24 cellular contexts compared by ENCODE assay signal in the genomic region with DNA sequence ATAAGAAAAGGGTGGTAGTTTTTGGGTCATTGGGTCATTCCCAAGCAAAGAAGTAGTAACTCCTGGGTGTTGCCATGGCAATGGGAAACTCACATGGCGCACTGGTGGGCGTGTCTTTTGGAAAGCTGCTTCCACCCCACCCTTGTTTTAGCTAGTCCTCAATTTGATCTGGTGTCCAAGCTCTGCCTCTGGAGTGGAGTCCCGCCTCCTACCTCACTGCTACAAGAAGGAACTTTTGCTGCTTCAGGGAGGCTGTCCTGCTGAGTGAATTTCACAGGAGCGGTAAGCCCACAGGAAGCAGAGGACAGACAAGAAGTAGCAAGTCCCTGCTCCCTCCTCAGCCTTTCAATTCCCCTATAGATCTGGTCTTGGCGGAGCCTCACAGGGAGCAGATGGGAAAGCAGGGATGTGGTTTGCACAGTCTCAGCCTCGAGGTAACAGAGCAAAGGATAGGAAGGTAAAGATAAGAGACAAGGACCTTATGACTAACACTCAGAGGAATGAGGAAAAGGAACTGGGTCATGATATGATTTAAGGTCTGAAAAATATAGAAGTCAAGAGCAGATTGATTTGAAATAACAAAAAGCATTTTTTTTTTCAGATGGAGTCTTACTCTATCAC.
DNase-seq lines count a peak whose midpoint lies in the region; ATAC-seq, FAIRE-seq and TF ChIP-seq lines count a peak whose summit lies in the region.
"Had no signal": no experiment of that assay in that cellular context is flagged by ENCODE, and none has a peak within 500 bp of the region (broad histone marks: within the 10 kb centered on the region; RNA-seq: fewer than 3 reads in every experiment).

No MANE protein-coding gene starts in this region.

- H3K36me3 Mint-ChIP-seq in astrocyte (ENCODE audit: low read depth, unreplicated experiment), result no peaks in the 10 kb centered on the region
- H3K36me3 Mint-ChIP-seq: CD8-positive, alpha-beta T cell; naive thymus-derived CD4-positive, alpha-beta T cell had no signal

- H3K27ac ChIP-seq in astrocyte (ENCODE audit: low read depth, low read length), result no peak overlapping the region
- no peak overlapping the region for H3K27ac ChIP-seq in iPS DF 6.9 (ENCODE audit: low read length)
- H3K27ac ChIP-seq: colonic mucosa, gastroesophageal sphincter, KMS-11, parathyroid adenoma, upper lobe of right lung had no signal

- H3K27ac Mint-ChIP-seq in astrocyte (ENCODE audit: unreplicated experiment), result no peak overlapping the region
- H3K27ac Mint-ChIP-seq: activated CD4-positive, alpha-beta T cell treated with anti-CD3 and anti-CD28 coated beads, Interleukin-2, amount 10 ng/mL, durations not matched to agents 7 days and 5 days; CD8-positive, alpha-beta T cell; naive thymus-derived CD4-positive, alpha-beta T cell; stimulated activated naive CD8-positive, alpha-beta T cell treated with anti-CD3 and anti-CD28 coated beads, Interleukin-15, amount 100 ng/mL, for 72 hours had no signal

- no peak overlapping the region for H3K9ac ChIP-seq in astrocyte (ENCODE audit: low read length)
- H3K9ac ChIP-seq: KMS-11, parathyroid adenoma had no signal

- H3K9me3 Mint-ChIP-seq in astrocyte (ENCODE audit: unreplicated experiment), result no peaks in the 10 kb centered on the region

- FAIRE-seq in astrocyte (lab: Jason Lieb, UNC), result no peak

- H3K27me3 ChIP-seq in astrocyte (ENCODE audit: insufficient read depth, low read length) (no peaks in the 10 kb centered on the region), iPS DF 6.9 (ENCODE audit: control insufficient read depth, insufficient read depth, low read length) (no peaks in the 10 kb centered on the region)
- H3K27me3 ChIP-seq: colonic mucosa, gastroesophageal sphincter, upper lobe of right lung had no signal

- H3K4me3 ChIP-seq in astrocyte (ENCODE audit: insufficient read depth, low read depth, low read length) (no peak overlapping the region), iPS DF 6.9 (ENCODE audit: low read length) (no peak overlapping the region)
- H3K4me3 ChIP-seq: colonic mucosa, gastroesophageal sphincter, lung, upper lobe of right lung had no signal

- no peak overlapping the region for H3K4me2 ChIP-seq in astrocyte (ENCODE audit: low read length)
- H3K4me2 ChIP-seq: KMS-11 had no signal

- no peaks in the 10 kb centered on the region for H3K4me1 Mint-ChIP-seq in astrocyte (ENCODE audit: low read depth, unreplicated experiment)
- H3K4me1 Mint-ChIP-seq: activated CD4-positive, alpha-beta T cell treated with anti-CD3 and anti-CD28 coated beads, Interleukin-2, amount 10 ng/mL, durations not matched to agents 7 days and 5 days; naive thymus-derived CD4-positive, alpha-beta T cell; stimulated activated naive CD8-positive, alpha-beta T cell treated with anti-CD3 and anti-CD28 coated beads, Interleukin-15, amount 100 ng/mL, for 72 hours had no signal

- no peak for ATAC-seq in HG02678 (IDR thresholded peaks at IDR 0.05; ENCODE audit: unreplicated experiment)
- ATAC-seq: CD8-positive, alpha-beta T cell; gastroesophageal sphincter; naive thymus-derived CD4-positive, alpha-beta T cell; stimulated activated naive CD8-positive, alpha-beta T cell treated with anti-CD3 and anti-CD28 coated beads, Interleukin-15, amount 100 ng/mL, for 72 hours; upper lobe of right lung had no signal

- no peak overlapping the region for H3K4me3 Mint-ChIP-seq in astrocyte (ENCODE audit: unreplicated experiment)
- H3K4me3 Mint-ChIP-seq: activated CD4-positive, alpha-beta T cell treated with anti-CD3 and anti-CD28 coated beads, Interleukin-2, amount 10 ng/mL, durations not matched to agents 7 days and 5 days; CD8-positive, alpha-beta T cell; naive thymus-derived CD4-positive, alpha-beta T cell; stimulated activated naive CD8-positive, alpha-beta T cell treated with anti-CD3 and anti-CD28 coated beads, Interleukin-15, amount 100 ng/mL, for 72 hours had no signal

- no peaks in the 10 kb centered on the region for H3K9me3 ChIP-seq in astrocyte (ENCODE audit: insufficient read depth, low read depth, low read length)
- no peaks in the 10 kb centered on the region for H3K9me3 ChIP-seq in iPS DF 6.9 (ENCODE audit: control insufficient read depth, insufficient read depth, low read length)
- H3K9me3 ChIP-seq: colonic mucosa, upper lobe of right lung had no signal

- H3K36me3 ChIP-seq in astrocyte (ENCODE audit: insufficient read depth, low read length), result no peaks in the 10 kb centered on the region
- H3K36me3 ChIP-seq in iPS DF 6.9 (ENCODE audit: control insufficient read depth, insufficient read depth, low read length), result no peaks in the 10 kb centered on the region
- H3K36me3 ChIP-seq: colonic mucosa, gastroesophageal sphincter, upper lobe of right lung had no signal

- no CpG with 5 or more reads among the region's 6 CpGs for WGBS in iPS DF 6.9 (ENCODE audit: insufficient coverage, insufficient read length)

- DNase-seq in Daoy (ENCODE audit: low read depth) (peak; percentile 64), HT1080 (ENCODE audit: low read depth) (peak; percentile 52), astrocyte (ENCODE audit: low read depth) (no peak), iPS DF 6.9 (ENCODE audit: low read depth, low spot score) (peak; percentile 5), SHP77 treated with DMSO at 0.1 percent for 48 hours (lab: John Stamatoyannopoulos, UW) (no peak), T-helper 1 cell (no peak)
- DNase-seq in stimulated activated naive CD4-positive, alpha-beta T cell treated with Interleukin-2 at 50 U/mL for 16 hours (lab: John Stamatoyannopoulos, UW), result no peak
- DNase-seq: activated CD4-positive, alpha-beta T cell treated with anti-CD3 and anti-CD28 coated beads, Interleukin-2, amount 10 ng/mL, durations not matched to agents 7 days and 5 days; activated naive CD4-positive, alpha-beta T cell; CD8-positive, alpha-beta T cell; colonic mucosa; naive thymus-derived CD4-positive, alpha-beta T cell; NCI-H1092; NCI-H2107; NCI-H526; OCI-M1; stimulated activated CD4-positive, alpha-beta T cell treated with anti-CD3 and anti-CD28 coated beads, Interleukin-1b, Interleukin-23, amount 100 ng/mL, for 48 hours; stimulated activated naive CD8-positive, alpha-beta T cell treated with anti-CD3 and anti-CD28 coated beads, Interleukin-15, amount 100 ng/mL, for 72 hours; upper lobe of right lung had no signal

- no peaks in the 10 kb centered on the region for H3K79me2 ChIP-seq in astrocyte (ENCODE audit: insufficient read depth, low read length)
- H3K79me2 ChIP-seq: parathyroid adenoma had no signal

- TF ChIP-seq CTCF in astrocyte (IDR thresholded peaks at IDR 0.05; ENCODE audit: insufficient read depth, low read depth, low read length), result no peak

- H3K27me3 Mint-ChIP-seq in astrocyte (ENCODE audit: low read depth, unreplicated experiment), result no peaks in the 10 kb centered on the region
- H3K27me3 Mint-ChIP-seq: activated CD4-positive, alpha-beta T cell treated with anti-CD3 and anti-CD28 coated beads, Interleukin-2, amount 10 ng/mL, durations not matched to agents 7 days and 5 days; naive thymus-derived CD4-positive, alpha-beta T cell; stimulated activated naive CD8-positive, alpha-beta T cell treated with anti-CD3 and anti-CD28 coated beads, Interleukin-15, amount 100 ng/mL, for 72 hours had no signal

- H3K4me1 ChIP-seq in astrocyte (ENCODE audit: insufficient read depth, low read length) (peaks cover 3% of the 10 kb centered on the region), iPS DF 6.9 (ENCODE audit: control insufficient read depth, insufficient read depth, low read length) (no peaks in the 10 kb centered on the region)
- H3K4me1 ChIP-seq: colonic mucosa, gastroesophageal sphincter, parathyroid adenoma, upper lobe of right lung had no signal

- no peaks in the 10 kb centered on the region for H4K20me1 ChIP-seq in astrocyte (ENCODE audit: insufficient read depth, low read length)

- peak overlapping the region; percentile 6 for H2AFZ ChIP-seq in astrocyte (ENCODE audit: low read depth, low read length)
- H2AFZ ChIP-seq: parathyroid adenoma had no signal

Comparison
In these comparisons a context has a peak if more than half of its experiments do, and no peak if none do; other contexts are left out.
1. DNase-seq: peak in Daoy (single experiment), HT1080 (single experiment) and iPS DF 6.9 (single experiment); none in astrocyte (single experiment), stimulated activated naive CD4-positive, alpha-beta T cell treated with Interleukin-2 at 50 U/mL for 16 hours (single experiment), SHP77 treated with DMSO at 0.1 percent for 48 hours (single experiment) and T-helper 1 cell (0 of 5).